11 cellular contexts compared by ENCODE assay signal in genomic region chr14:85537526-85537925, GRCh38. TPM values are rescaled to one million over a fixed set of nuclear protein-coding genes. Genes with fewer than 3 reads are reported as not detected.
"Had no signal": no experiment of that assay in that cellular context is flagged by ENCODE, and none has a peak within 500 bp of the region (broad histone marks: within the 10 kb centered on the region; RNA-seq: fewer than 3 reads in every experiment).

No MANE protein-coding gene starts in this region.

- H3K4me3 Mint-ChIP-seq: stimulated activated memory B cell treated with anti-CD40 and anti-IgM and Interleukin-4, amounts not matched to agents 10 μg/mL and 1 μg/mL and 100 μg/mL, for 72 hours had no signal

- H3K27me3 ChIP-seq: colonic mucosa had no signal

- H3K27ac Mint-ChIP-seq: activated T-helper 2 cell treated with anti-CD3 and anti-CD28 coated beads, Interferon-gamma antibody, Interleukin-2, Interleukin-4, amounts not matched to agents 10 μg/mL and 5 μg/mL and 100 μg/mL, durations not matched to agents 14 hours and 24 hours and 36 hours; stimulated activated memory B cell treated with anti-CD40 and anti-IgM and Interleukin-4, amounts not matched to agents 10 μg/mL and 1 μg/mL and 100 μg/mL, for 72 hours had no signal

- H3K9me3 Mint-ChIP-seq: activated T-helper 2 cell treated with anti-CD3 and anti-CD28 coated beads, Interferon-gamma antibody, Interleukin-2, Interleukin-4, amounts not matched to agents 10 μg/mL and 5 μg/mL and 100 μg/mL, durations not matched to agents 14 hours and 24 hours and 36 hours; neural crest cell had no signal

- H3K4me3 ChIP-seq: colonic mucosa, left lung had no signal

- H3K4me1 ChIP-seq: colonic mucosa had no signal

- H3K4me1 Mint-ChIP-seq: stimulated activated memory B cell treated with anti-CD40 and anti-IgM and Interleukin-4, amounts not matched to agents 10 μg/mL and 1 μg/mL and 100 μg/mL, for 72 hours had no signal

- H3K9me3 ChIP-seq: colonic mucosa, left lung had no signal

- H3K36me3 ChIP-seq: colonic mucosa, left lung had no signal

- ATAC-seq: left lung; SK-N-SH treated with all-trans-retinoic acid at 6 μM for 48 hours; stimulated activated memory B cell treated with anti-CD40 and anti-IgM and Interleukin-4, amounts not matched to agents 10 μg/mL and 1 μg/mL and 100 μg/mL, for 72 hours had no signal

- H3K27ac ChIP-seq: colonic mucosa had no signal

- DNase-seq: activated CD4-positive, alpha-beta T cell treated with anti-CD3 and anti-CD28 coated beads, Interleukin-2, amount 50 U/mL, for 48 hours; activated naive CD4-positive, alpha-beta T cell treated with anti-CD3 and anti-CD28 coated beads, Interleukin-2, amount 50 U/mL, for 16 hours; colonic mucosa; left lung; stimulated activated CD4-positive, alpha-beta T cell treated with anti-CD3 and anti-CD28 coated beads, Interleukin-2, amount 100 ng/mL, for 48 hours; T-helper 1 cell; T1000 had no signal

- H3K36me3 Mint-ChIP-seq: stimulated activated memory B cell treated with anti-CD40 and anti-IgM and Interleukin-4, amounts not matched to agents 10 μg/mL and 1 μg/mL and 100 μg/mL, for 72 hours had no signal

RNA-seq across cellular contexts. Expression of gene FLRT2, which starts 7.6 kb away (rescaled TPM):
- total RNA-seq: activated T-helper 2 cell treated with anti-CD3 and anti-CD28 coated beads, Interferon-gamma antibody, Interleukin-2, Interleukin-4, amounts not matched to agents 10 μg/mL and 5 μg/mL and 100 μg/mL, durations not matched to agents 14 hours and 24 hours and 36 hours had no signal
